In the genomic region with DNA sequence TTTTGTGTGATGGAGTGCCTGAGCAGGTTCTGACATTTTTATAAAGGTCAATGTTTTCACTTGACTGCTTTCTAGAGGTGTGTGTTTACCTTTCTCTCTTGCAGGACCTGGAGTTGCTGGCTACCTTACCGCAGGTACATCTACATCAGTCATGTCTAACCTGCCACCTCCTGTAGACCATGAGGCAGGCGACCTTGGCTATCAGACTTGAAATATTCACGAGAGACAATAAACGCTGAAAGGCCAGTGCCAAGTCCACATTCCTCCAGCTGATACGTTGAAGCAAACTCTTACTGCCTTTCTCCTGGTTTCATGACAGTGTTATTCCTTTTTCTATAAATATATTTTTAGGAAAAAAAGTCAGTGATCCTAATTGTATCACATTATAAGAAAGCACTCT, we compare ENCODE assay signal across 1 cellular context.
TF ChIP-seq lines count a peak whose summit lies in the region.

No MANE protein-coding gene starts in this region.

TF ChIP-seq in HepG2, 621 proteins besides CTCF, POLR2A, EP300 and RAD21 (continued from another document):
- TF ChIP-seq PLRG1 (conservative IDR thresholded peaks at IDR 0.05) (no peak), PRDM10 (CRISPR knock-in tag; IDR thresholded peaks at IDR 0.05; ENCODE audit: low read depth) (no peak), ZFP1 (CRISPR knock-in tag; IDR thresholded peaks at IDR 0.05) (no peak), KLF11 (CRISPR knock-in tag; IDR thresholded peaks at IDR 0.05) (no peak), ZBTB1 (CRISPR knock-in tag; IDR thresholded peaks at IDR 0.05; ENCODE audit: borderline replicate concordance) (no peak), ZNF614 (CRISPR knock-in tag; IDR thresholded peaks at IDR 0.05; ENCODE audit: borderline replicate concordance) (no peak), SOX6 (IDR thresholded peaks at IDR 0.05) (no peak), SOX6 (CRISPR knock-in tag; IDR thresholded peaks at IDR 0.05) (peak; percentile 34; the same call in 1 of the 2 replicates), TFAP4 (IDR thresholded peaks at IDR 0.05; ENCODE audit: borderline replicate concordance, low read depth) (peak; percentile 61; the same call in 1 of the 2 replicates), ZSCAN5A (CRISPR knock-in tag; IDR thresholded peaks at IDR 0.05; ENCODE audit: borderline replicate concordance) (no peak), FOSL2 (CRISPR knock-in tag; IDR thresholded peaks at IDR 0.05) (no peak), CEBPG (CRISPR knock-in tag; IDR thresholded peaks at IDR 0.05) (no peak), RELA (CRISPR knock-in tag; IDR thresholded peaks at IDR 0.05) (no peak), SPEN (CRISPR knock-in tag; IDR thresholded peaks at IDR 0.05; ENCODE audit: low read depth) (no peak), EEA1 (CRISPR knock-in tag; IDR thresholded peaks at IDR 0.05; ENCODE audit: borderline replicate concordance) (no peak), ZBTB7B (CRISPR knock-in tag; IDR thresholded peaks at IDR 0.05) (no peak), SOX13 (IDR thresholded peaks at IDR 0.05) (no peak), SOX13 (CRISPR knock-in tag; conservative IDR thresholded peaks at IDR 0.05 in 1 of 2, IDR thresholded peaks at IDR 0.05 in 1 of 2) (peak in 1 of 2 experiments; percentile 53; a peak in 2 of 4 replicates), ZNF431 (CRISPR knock-in tag; IDR thresholded peaks at IDR 0.05; ENCODE audit: borderline replicate concordance, low read depth) (no peak), TSC22D2 (CRISPR knock-in tag; IDR thresholded peaks at IDR 0.05; ENCODE audit: borderline replicate concordance) (no peak), ZEB1 (IDR thresholded peaks at IDR 0.05; ENCODE audit: insufficient replicate concordance, low read depth) (peak; percentile 83), ZNF883 (CRISPR knock-in tag; IDR thresholded peaks at IDR 0.05; ENCODE audit: not compliant biosample characterization) (no peak)
- TF ChIP-seq, protein P1, sequence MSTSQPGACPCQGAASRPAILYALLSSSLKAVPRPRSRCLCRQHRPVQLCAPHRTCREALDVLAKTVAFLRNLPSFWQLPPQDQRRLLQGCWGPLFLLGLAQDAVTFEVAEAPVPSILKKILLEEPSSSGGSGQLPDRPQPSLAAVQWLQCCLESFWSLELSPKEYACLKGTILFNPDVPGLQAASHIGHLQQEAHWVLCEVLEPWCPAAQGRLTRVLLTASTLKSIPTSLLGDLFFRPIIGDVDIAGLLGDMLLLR (CRISPR knock-in tag; IDR thresholded peaks at IDR 0.05) = no peak
- TF ChIP-seq, protein P2, sequence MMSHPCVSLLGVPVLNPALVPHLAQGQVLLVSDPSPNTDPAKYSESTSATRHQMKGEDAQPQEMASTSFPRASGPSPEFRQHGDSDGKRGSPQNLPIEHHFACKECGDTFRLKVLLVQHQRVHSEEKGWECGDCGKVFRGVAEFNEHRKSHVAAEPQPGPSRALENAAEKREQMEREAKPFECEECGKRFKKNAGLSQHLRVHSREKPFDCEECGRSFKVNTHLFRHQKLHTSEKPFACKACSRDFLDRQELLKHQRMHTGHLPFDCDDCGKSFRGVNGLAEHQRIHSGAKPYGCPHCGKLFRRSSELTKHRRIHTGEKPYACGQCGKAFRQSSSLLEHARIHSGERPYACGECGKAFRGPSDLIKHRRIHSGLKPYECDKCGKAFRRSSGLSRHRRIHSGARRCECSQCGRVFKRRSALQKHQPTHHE (CRISPR knock-in tag; IDR thresholded peaks at IDR 0.05; ENCODE audit: borderline replicate concordance) = no peak
